ENCODE assay signal across 9 cellular contexts in genomic region chr20:33012327-33013189, GRCh38. TPM values are rescaled to one million over a fixed set of nuclear protein-coding genes. Genes with fewer than 3 reads are reported as not detected.
"Had no signal": no experiment of that assay in that cellular context is flagged by ENCODE, and none has a peak within 500 bp of the region (broad histone marks: within the 10 kb centered on the region; RNA-seq: fewer than 3 reads in every experiment).

No MANE protein-coding gene starts in this region.

- H3K27ac ChIP-seq: GM23248 had no signal

- H3K4me3 ChIP-seq: GM23248, HAP-1, K562 had no signal

- FAIRE-seq: K562 had no signal

- H3K36me3 ChIP-seq: HAP-1 had no signal

- DNase-seq: GM23248, GOT3, H7, IMR-90, KG1 had no signal

- H3K9me3 ChIP-seq: HAP-1 had no signal

- H2AFZ ChIP-seq: GM23248 had no signal

- ATAC-seq: K562 had no signal

- H3K4me1 ChIP-seq: HAP-1 had no signal

- H3K9ac ChIP-seq: GM23248 had no signal

RNA-seq across cellular contexts. Expression of gene BPIFB2, which starts 5.1 kb away (rescaled TPM):
- total RNA-seq: GM23248, H4, H7, HT1080, IMR-90, K562 had no signal
- polyA plus RNA-seq: GM23248, IMR-90, K562 had no signal

RNA-seq across cellular contexts. Expression of gene SUN5, which starts 8.3 kb away (rescaled TPM):
- total RNA-seq: GM23248, H4, H7, HT1080, IMR-90, K562 had no signal
- polyA plus RNA-seq: GM23248, IMR-90, K562 had no signal

RNA-seq across cellular contexts. Expression of gene BPIFB6, which starts 18.9 kb away (rescaled TPM):
- total RNA-seq: GM23248, H4, H7, HT1080, IMR-90, K562 had no signal
- polyA plus RNA-seq: GM23248, IMR-90, K562 had no signal

RNA-seq across cellular contexts. Expression of gene BPIFB3, which starts 41.1 kb away (rescaled TPM):
- total RNA-seq: GM23248, H4, H7, HT1080, IMR-90, K562 had no signal
- polyA plus RNA-seq: GM23248, IMR-90, K562 had no signal
